8 cellular contexts compared by ENCODE assay signal in genomic region chr14:90409209-90409730, GRCh38. TPM values are rescaled to one million over a fixed set of nuclear protein-coding genes. Genes with fewer than 3 reads are reported as not detected.
DNase-seq lines count a peak whose midpoint lies in the region; ATAC-seq and TF ChIP-seq lines count a peak whose summit lies in the region.

No MANE protein-coding gene starts in this region.

- peak in 1 of 2 donors; percentile 5 for ATAC-seq in naive thymus-derived CD8-positive, alpha-beta T cell
- ATAC-seq in activated CD4-positive, CD25-positive, alpha-beta regulatory T cell treated with anti-CD3 and anti-CD28 coated beads, Interleukin-2, amount 50 U/mL, for 24 hours: no peak

- H3K4me1 Mint-ChIP-seq in naive thymus-derived CD8-positive, alpha-beta T cell: peaks cover 17 to 35% (median 29%) of the 10 kb centered on the region in 4 donors

- no peaks in the 10 kb centered on the region for H3K27me3 Mint-ChIP-seq in naive thymus-derived CD8-positive, alpha-beta T cell

- H3K36me3 Mint-ChIP-seq in naive thymus-derived CD8-positive, alpha-beta T cell: peaks cover 9 to 40% (median 16%) of the 10 kb centered on the region in 3 donors

- DNase-seq in AG10803 (ENCODE audit: low read depth) (peak; percentile 91), NCI-H2227 treated with DMSO at 0.1 percent for 48 hours (lab: John Stamatoyannopoulos, UW) (peak; percentile 86), epithelial cell of proximal tubule (ENCODE audit: low read depth) (peak; percentile 86), NCI-H510A treated with DMSO at 0.1 percent for 48 hours (lab: John Stamatoyannopoulos, UW) (no peak), NCI-H1092 (lab: John Stamatoyannopoulos, UW) (no peak)
- no peak for DNase-seq in naive thymus-derived CD8-positive, alpha-beta T cell
- DNase-seq in activated effector memory CD4-positive, alpha-beta T cell treated with Interleukin-2 at 50 U/mL for 16 hours: no peak

- POLR2A ChIA-PET in naive thymus-derived CD8-positive, alpha-beta T cell (lab: Charles Lee): interaction anchor here (1.0 to 17.4 kb wide), 4 partner anchors 10 to 78 kb away, joined by 4 to 689 read pairs (median 7); partner anchors contain the start of gene CALM1

- no peak overlapping the region for H3K4me3 Mint-ChIP-seq in naive thymus-derived CD8-positive, alpha-beta T cell

- peak overlapping the region in 9 of 10 donors; percentile 28 to 85 (median 70) for H3K27ac Mint-ChIP-seq in naive thymus-derived CD8-positive, alpha-beta T cell

- H3K4me3 ChIP-seq in AG10803 (ENCODE audit: low read length): no peak overlapping the region
- no peak overlapping the region for H3K4me3 ChIP-seq in epithelial cell of proximal tubule (ENCODE audit: low read depth, low read length)

- H3K9me3 Mint-ChIP-seq in naive thymus-derived CD8-positive, alpha-beta T cell: no peaks in the 10 kb centered on the region

- TF ChIP-seq CTCF in AG10803 (conservative IDR thresholded peaks at IDR 0.05; ENCODE audit: low read length) (no peak), epithelial cell of proximal tubule (conservative IDR thresholded peaks at IDR 0.05; ENCODE audit: low read depth, low read length) (no peak)

RNA-seq across cellular contexts. Expression of gene CALM1, which starts 12.4 kb away (rescaled TPM):
- total RNA-seq in epithelial cell of proximal tubule: 509 and 520 TPM in 2 replicates
- 100 to 1,000 TPM; 735 to 757 TPM for total RNA-seq in naive thymus-derived CD8-positive, alpha-beta T cell
- 1,000 to 10,000 TPM; 1,900 to 2,853 (median 2,404) TPM for polyA plus RNA-seq in naive thymus-derived CD8-positive, alpha-beta T cell

Comparison
In these comparisons a context has a peak if more than half of its experiments do, and no peak if none do; other contexts are left out.
1. DNase-seq: peak in AG10803 (single experiment), NCI-H2227 treated with DMSO at 0.1 percent for 48 hours (single experiment) and epithelial cell of proximal tubule (single experiment); none in naive thymus-derived CD8-positive, alpha-beta T cell (0 of 10), NCI-H510A treated with DMSO at 0.1 percent for 48 hours (single experiment), activated effector memory CD4-positive, alpha-beta T cell treated with Interleukin-2 at 50 U/mL for 16 hours (single experiment) and NCI-H1092 (single experiment).